8 cellular contexts compared by ENCODE assay signal in the genomic region with DNA sequence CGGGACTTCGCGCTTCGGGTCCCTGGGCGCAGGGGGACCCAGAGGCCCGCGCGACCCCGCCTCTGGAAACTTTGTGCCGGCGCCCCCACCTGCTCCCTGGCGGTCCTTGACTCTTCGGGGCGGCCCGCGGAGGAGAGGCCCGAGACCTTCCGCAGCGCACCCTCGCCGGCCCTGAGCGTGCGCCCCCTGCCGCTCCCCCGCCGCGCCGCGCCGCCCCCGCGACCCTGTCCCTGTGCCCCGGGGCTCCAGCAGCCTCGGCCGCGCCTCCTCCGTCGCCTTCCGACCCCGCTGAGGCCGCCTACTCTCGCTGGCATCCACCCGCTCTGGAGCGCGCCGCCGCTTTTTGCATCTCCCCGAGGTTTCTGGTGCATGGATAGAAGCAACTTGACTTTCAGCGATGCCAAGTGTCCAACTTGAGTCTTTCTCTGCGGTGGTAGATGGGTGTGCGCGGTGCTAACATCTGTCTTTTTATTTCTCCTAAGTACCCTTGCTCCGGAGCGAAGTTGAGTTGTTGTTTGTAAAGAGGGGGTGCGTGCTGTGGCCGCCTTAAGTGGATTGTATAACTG. TPM values are rescaled to one million over a fixed set of nuclear protein-coding genes. Genes with fewer than 3 reads are reported as not detected.
DNase-seq lines count a peak whose midpoint lies in the region; ATAC-seq, FAIRE-seq and TF ChIP-seq lines count a peak whose summit lies in the region.

No MANE protein-coding gene starts in this region.

- DNase-seq in D721Med (ENCODE audit: insufficient read length, low spot score) (no peak), HTR-8/SVneo (ENCODE audit: insufficient read length, low spot score) (peak; percentile 57), left cardiac atrium (peak; percentile 74), putamen (ENCODE audit: low spot score) (peak; percentile 63), urothelium cell line (ENCODE audit: low spot score) (peak; percentile 49)

- intact Hi-C loops in left cardiac atrium (cut with DNase I) = no loop called here

- H3K4me3 Mint-ChIP-seq in activated naive CD8-positive, alpha-beta T cell = peak overlapping the region; percentile 95

- TF ChIP-seq CTCF in D721Med (IDR thresholded peaks at IDR 0.05; ENCODE audit: insufficient read depth, missing control alignments) = peak; percentile 38

- H3K36me3 Mint-ChIP-seq in activated naive CD8-positive, alpha-beta T cell = no peaks in the 10 kb centered on the region

- H3K4me1 Mint-ChIP-seq in activated naive CD8-positive, alpha-beta T cell (ENCODE audit: low read depth) = peaks cover 49% of the 10 kb centered on the region

- H3K27ac Mint-ChIP-seq in activated naive CD8-positive, alpha-beta T cell = peak overlapping the region; percentile 85

- FAIRE-seq in D721Med (lab: Jason Lieb, UNC) = no peak
- no peak for FAIRE-seq in HTR-8/SVneo (lab: Jason Lieb, UNC)
- FAIRE-seq in urothelium cell line (lab: Jason Lieb, UNC) = no peak

- peaks cover 1% of the 10 kb centered on the region for H3K27me3 Mint-ChIP-seq in activated naive CD8-positive, alpha-beta T cell

- ATAC-seq in GM19463 (IDR thresholded peaks at IDR 0.05; ENCODE audit: unreplicated experiment) = peak; percentile 56
- ATAC-seq in SK-N-SH treated with all-trans-retinoic acid at 6 μM for 48 hours = peak; percentile 15
- peak; percentile 52 to 64 for ATAC-seq in left cardiac atrium

- no peaks in the 10 kb centered on the region for H3K9me3 Mint-ChIP-seq in activated naive CD8-positive, alpha-beta T cell (ENCODE audit: low read depth)

TF ChIP-seq in SK-N-SH treated with all-trans-retinoic acid at 6 μM for 48 hours, 23 proteins besides CTCF, POLR2A, EP300 and RAD21:
- no peak for TF ChIP-seq CSRNP3 (CRISPR knock-in tag; IDR thresholded peaks at IDR 0.05)
- TF ChIP-seq GLIS3 (CRISPR knock-in tag; IDR thresholded peaks at IDR 0.05) = no peak
- no peak for TF ChIP-seq ZC3H10 (CRISPR knock-in tag; IDR thresholded peaks at IDR 0.05)
- no peak for TF ChIP-seq PPARA (CRISPR knock-in tag; IDR thresholded peaks at IDR 0.05; ENCODE audit: borderline replicate concordance)
- TF ChIP-seq CREB5 (CRISPR knock-in tag; IDR thresholded peaks at IDR 0.05; ENCODE audit: low read depth) = no peak
- no peak for TF ChIP-seq TCF4 (CRISPR knock-in tag; IDR thresholded peaks at IDR 0.05; ENCODE audit: borderline replicate concordance)
- no peak for TF ChIP-seq BACH2 (CRISPR knock-in tag; IDR thresholded peaks at IDR 0.05; ENCODE audit: borderline replicate concordance)
TF ChIP-seq in SK-N-SH treated with all-trans-retinoic acid at 6 μM for 48 hours: peak in this region for 0.

RNA-seq across cellular contexts. Expression of gene DUSP14, which starts 0.4 kb away (rescaled TPM):
- total RNA-seq in left cardiac atrium = 10 to 100 TPM; 18.7 to 19.1 TPM
